ENCODE assay signal across 10 cellular contexts in the genomic region with DNA sequence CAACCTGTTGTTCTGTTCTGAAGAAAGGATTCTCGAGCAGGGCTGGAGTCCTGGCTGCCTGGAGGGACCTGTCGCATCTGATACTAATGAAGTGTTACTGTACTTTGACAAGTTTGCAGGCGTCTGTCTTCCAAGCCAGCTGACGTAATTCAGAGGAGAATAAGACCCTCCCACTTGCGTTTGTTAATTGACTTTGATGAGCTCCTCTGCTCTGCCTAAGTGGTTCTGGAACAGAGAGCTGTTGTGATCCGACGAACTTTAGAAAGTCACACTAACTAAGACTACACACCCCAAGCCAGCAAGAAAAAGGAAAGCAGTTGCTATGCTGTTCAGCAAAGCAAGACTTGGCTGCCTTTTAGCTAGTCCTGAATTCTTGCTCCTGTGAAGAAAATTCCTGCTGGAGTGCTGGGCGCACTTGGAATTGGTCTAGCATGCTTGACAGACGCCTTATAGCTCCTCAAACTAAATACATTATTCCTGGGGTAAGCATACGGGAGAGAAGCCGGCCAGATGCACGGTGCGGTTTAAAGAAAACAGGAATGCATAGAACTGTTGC.
DNase-seq lines count a peak whose midpoint lies in the region; ATAC-seq and TF ChIP-seq lines count a peak whose summit lies in the region.
"Had no signal": no experiment of that assay in that cellular context is flagged by ENCODE, and none has a peak within 500 bp of the region (broad histone marks: within the 10 kb centered on the region; RNA-seq: fewer than 3 reads in every experiment).

No MANE protein-coding gene starts in this region.

- TF ChIP-seq POLR2A in Peyer's patch (IDR thresholded peaks at IDR 0.05) (no peak), thyroid gland (IDR thresholded peaks at IDR 0.05) (peak in 1 of 2 donors; percentile 8), adrenal gland (IDR thresholded peaks at IDR 0.05) (no peak)

- H3K27ac ChIP-seq in Peyer's patch = peak overlapping the region in 1 of 4 donors; percentile 42
- peak overlapping the region in 1 of 3 donors; percentile 38 for H3K27ac ChIP-seq in thyroid gland
- no peak overlapping the region for H3K27ac ChIP-seq in adrenal gland

- H3K27ac Mint-ChIP-seq in immature natural killer cell = no peak overlapping the region

- H3K9me3 ChIP-seq in Peyer's patch (no peaks in the 10 kb centered on the region), thyroid gland (no peaks in the 10 kb centered on the region), adrenal gland (replicated peaks in 1 of 3) (no peaks in the 10 kb centered on the region)

- H3K36me3 Mint-ChIP-seq in immature natural killer cell = no peaks in the 10 kb centered on the region

- H3K4me3 ChIP-seq in Peyer's patch (peak overlapping the region in 3 of 4 donors; percentile 5 to 41 (median 39)), fibroblast of pulmonary artery (replicated peaks; ENCODE audit: low read depth, low read length) (peak overlapping the region; percentile 36), thyroid gland (replicated peaks in 1 of 3) (peak overlapping the region in 2 of 3 donors; percentile 11 to 15), adrenal gland (peak overlapping the region in 2 of 4 donors; percentile 9 to 37)

- 12 to 19% methylated on average over 13 of the region's 13 CpGs for WGBS in thyroid gland, 2 donors
- WGBS in adrenal gland, 4 donors = 35 to 52% (median 44%) methylated on average over 13 of the region's 13 CpGs

- peaks cover 0 to 3% (median 0%) of the 10 kb centered on the region in 6 donors for H3K9me3 Mint-ChIP-seq in immature natural killer cell

- no peaks in the 10 kb centered on the region for H3K4me1 Mint-ChIP-seq in immature natural killer cell

- H3K4me1 ChIP-seq in Peyer's patch (no peaks in the 10 kb centered on the region), thyroid gland (no peaks in the 10 kb centered on the region), adrenal gland (replicated peaks in 1 of 2) (no peaks in the 10 kb centered on the region)

- DNase-seq in Peyer's patch (peak in 1 of 3 donors; percentile 54), fibroblast of pulmonary artery (ENCODE audit: low read depth) (peak; percentile 15), midbrain (lab: John Stamatoyannopoulos, UW) (peak; percentile 18), thyroid gland (peak in 1 of 2 donors; percentile 32), immature natural killer cell (no peak), KG1 (lab: John Stamatoyannopoulos, UW) (no peak), adrenal gland (no peak)
- DNase-seq: activated CD4-positive, alpha-beta T cell treated with anti-CD3 and anti-CD28 coated beads, Interleukin-2, amount 50 U/mL, for 1 hour; GF-D8 had no signal

- H3K36me3 ChIP-seq in Peyer's patch (no peaks in the 10 kb centered on the region), thyroid gland (no peaks in the 10 kb centered on the region), adrenal gland (replicated peaks in 1 of 2) (no peaks in the 10 kb centered on the region)

- no peak for ATAC-seq in HG03378 (IDR thresholded peaks at IDR 0.05; ENCODE audit: unreplicated experiment)

- intact Hi-C loops in thyroid gland (cut with DNase I) (no loop called here), adrenal gland (cut with DNase I) (no loop called here)

- TF ChIP-seq CTCF in Peyer's patch (IDR thresholded peaks at IDR 0.05) (no peak), fibroblast of pulmonary artery (IDR thresholded peaks at IDR 0.05; ENCODE audit: low read length, missing control alignments) (no peak), thyroid gland (IDR thresholded peaks at IDR 0.05) (no peak), adrenal gland (IDR thresholded peaks at IDR 0.05) (no peak)

- H3K27me3 Mint-ChIP-seq in immature natural killer cell (ENCODE audit: low read depth in 3 of 3) = no peaks in the 10 kb centered on the region

- H3K27me3 ChIP-seq in Peyer's patch (no peaks in the 10 kb centered on the region), thyroid gland (no peaks in the 10 kb centered on the region), adrenal gland (no peaks in the 10 kb centered on the region)

- H3K4me3 Mint-ChIP-seq in immature natural killer cell = no peak overlapping the region

Comparison
In these comparisons a context has a peak if more than half of its experiments do, and no peak if none do; other contexts are left out.
1. DNase-seq: peak in fibroblast of pulmonary artery (single experiment) and midbrain (single experiment); none in immature natural killer cell (0 of 3), KG1 (single experiment) and adrenal gland (0 of 7).